25 cellular contexts compared by ENCODE assay signal in genomic region chr11:92415246-92415645, GRCh38.
A peak's percentile ranks its signal among the peaks of the same experiment; 100 is the strongest.
DNase-seq lines count a peak whose midpoint lies in the region; ATAC-seq and TF ChIP-seq lines count a peak whose summit lies in the region.
"Had no signal": no experiment of that assay in that cellular context is flagged by ENCODE, and none has a peak within 500 bp of the region (broad histone marks: within the 10 kb centered on the region; RNA-seq: fewer than 3 reads in every experiment).

No MANE protein-coding gene starts in this region.

- ATAC-seq in GM19455 (IDR thresholded peaks at IDR 0.05; ENCODE audit: unreplicated experiment) (no peak), HG02763 (IDR thresholded peaks at IDR 0.05; ENCODE audit: unreplicated experiment) (no peak)
- ATAC-seq: GM12878, heart left ventricle, mucosa of descending colon had no signal

- DNase-seq in GM03348 (ENCODE audit: low spot score) (peak; percentile 59), NCI-H69 (lab: John Stamatoyannopoulos, UW) (peak; percentile 32), fibroblast of the aortic adventitia (ENCODE audit: low read depth) (peak; percentile 6), tibial artery (no peak), middle frontal gyrus (ENCODE audit: extremely low spot score, low spot score) (no peak)
- DNase-seq: activated CD4-positive, alpha-beta memory T cell treated with anti-CD3 and anti-CD28 coated beads for 36 hours; activated effector memory CD4-positive, alpha-beta T cell treated with Interleukin-2 at 50 U/mL for 16 hours; anterior cingulate cortex; C1 segment of cervical spinal cord; caudate nucleus; DND-41; heart left ventricle; HFFc6; Kasumi-1; kidney; mucosa of descending colon; NCI-H2171; NCI-H748 treated with DMSO at 0.1 percent for 48 hours; RPMI8226; stimulated activated CD4-positive, alpha-beta T cell treated with anti-CD3 and anti-CD28 coated beads, Interleukin-2, amount 100 ng/mL, for 24 hours; transverse colon had no signal

- TF ChIP-seq CTCF in fibroblast of the aortic adventitia (IDR thresholded peaks at IDR 0.05; ENCODE audit: insufficient read depth, low read length) (no peak), tibial artery (IDR thresholded peaks at IDR 0.05) (no peak)

- no peaks in the 10 kb centered on the region for H3K36me3 ChIP-seq in tibial artery
- H3K36me3 ChIP-seq: heart left ventricle, transverse colon had no signal

- H3K4me3 ChIP-seq in fibroblast of the aortic adventitia (ENCODE audit: low read depth, low read length): no peak overlapping the region
- H3K4me3 ChIP-seq in tibial artery: peak overlapping the region; percentile 3 to 21
- H3K4me3 ChIP-seq: GM12878, heart left ventricle, mucosa of descending colon, smooth muscle cell, transverse colon had no signal

- H3K27me3 ChIP-seq in tibial artery: no peaks in the 10 kb centered on the region
- H3K27me3 ChIP-seq: transverse colon had no signal

- peak overlapping the region; percentile 51 to 76 for H3K27ac ChIP-seq in tibial artery
- H3K27ac ChIP-seq: heart left ventricle, transverse colon had no signal

- H3K4me1 ChIP-seq in tibial artery: peaks cover 0 to 26% (median 9%) of the 10 kb centered on the region in 4 donors
- H3K4me1 ChIP-seq: heart left ventricle, transverse colon had no signal

- intact Hi-C loops in tibial artery (cut with DNase I; ENCODE audit: low total_unique reads): no loop called here

- no peaks in the 10 kb centered on the region for H3K9me3 ChIP-seq in tibial artery
- H3K9me3 ChIP-seq: heart left ventricle, mucosa of descending colon, transverse colon had no signal

Comparison
In these comparisons a context has a peak if more than half of its experiments do, and no peak if none do; other contexts are left out.
1. DNase-seq: peak in GM03348 (single experiment), NCI-H69 (single experiment) and fibroblast of the aortic adventitia (single experiment); none in tibial artery (0 of 2) and middle frontal gyrus (single experiment).